ENCODE assay signal across 1 cellular context in genomic region chr21:14878971-14879370, GRCh38.
TF ChIP-seq lines count a peak whose summit lies in the region.

No MANE protein-coding gene starts in this region.

TF ChIP-seq in HepG2, 621 proteins besides CTCF, POLR2A, EP300 and RAD21 (continued from another document and continues in another):
- TF ChIP-seq ZFP91 (CRISPR knock-in tag; IDR thresholded peaks at IDR 0.05; ENCODE audit: borderline replicate concordance) (no peak), FOXJ3 (CRISPR knock-in tag; IDR thresholded peaks at IDR 0.05; ENCODE audit: borderline replicate concordance) (peak; percentile 88; the same call in 1 of the 2 replicates), ZNF850 (CRISPR knock-in tag; conservative IDR thresholded peaks at IDR 0.05) (no peak), ARHGAP35 (CRISPR knock-in tag; IDR thresholded peaks at IDR 0.05; ENCODE audit: borderline replicate concordance) (no peak), ZUFSP (CRISPR knock-in tag; IDR thresholded peaks at IDR 0.05; ENCODE audit: borderline replicate concordance) (no peak), MED8 (CRISPR knock-in tag; IDR thresholded peaks at IDR 0.05; ENCODE audit: insufficient replicate concordance) (no peak), ZNF362 (CRISPR knock-in tag; IDR thresholded peaks at IDR 0.05; ENCODE audit: borderline replicate concordance) (peak; percentile 98), ZXDC (CRISPR knock-in tag; IDR thresholded peaks at IDR 0.05) (no peak), TOE1 (CRISPR knock-in tag; IDR thresholded peaks at IDR 0.05) (no peak), ZKSCAN5 (CRISPR knock-in tag; IDR thresholded peaks at IDR 0.05) (no peak), JUND (CRISPR knock-in tag; IDR thresholded peaks at IDR 0.05) (peak; percentile 84), ZBTB20 (CRISPR knock-in tag; IDR thresholded peaks at IDR 0.05; ENCODE audit: borderline replicate concordance, low read depth) (no peak), NFYB (CRISPR knock-in tag; IDR thresholded peaks at IDR 0.05) (no peak), ZNF512B (CRISPR knock-in tag; IDR thresholded peaks at IDR 0.05; ENCODE audit: borderline replicate concordance) (no peak), ZNF468 (CRISPR knock-in tag; IDR thresholded peaks at IDR 0.05) (no peak), ZNF607 (CRISPR knock-in tag; IDR thresholded peaks at IDR 0.05; ENCODE audit: borderline replicate concordance) (no peak), ZNF33A (CRISPR knock-in tag; IDR thresholded peaks at IDR 0.05; ENCODE audit: borderline replicate concordance) (no peak), IRF2 (CRISPR knock-in tag; IDR thresholded peaks at IDR 0.05) (no peak), SRY (CRISPR knock-in tag; IDR thresholded peaks at IDR 0.05) (no peak), ZNF280B (CRISPR knock-in tag; IDR thresholded peaks at IDR 0.05; ENCODE audit: borderline replicate concordance) (no peak), SMYD3 (CRISPR knock-in tag; IDR thresholded peaks at IDR 0.05) (no peak), FOXO4 (CRISPR knock-in tag; conservative IDR thresholded peaks at IDR 0.05) (no peak), ZNF30 (CRISPR knock-in tag; IDR thresholded peaks at IDR 0.05) (no peak), ZNF501 (CRISPR knock-in tag; IDR thresholded peaks at IDR 0.05) (no peak), SIX1 (CRISPR knock-in tag; IDR thresholded peaks at IDR 0.05; ENCODE audit: borderline replicate concordance) (peak; percentile 69), HIC2 (CRISPR knock-in tag; IDR thresholded peaks at IDR 0.05; ENCODE audit: low read depth) (no peak), ZZZ3 (CRISPR knock-in tag; IDR thresholded peaks at IDR 0.05; ENCODE audit: borderline replicate concordance) (no peak), POLR2G (IDR thresholded peaks at IDR 0.05; ENCODE audit: low read depth, low read length) (no peak), MEIS1 (CRISPR knock-in tag; IDR thresholded peaks at IDR 0.05; ENCODE audit: borderline replicate concordance) (no peak), CHD4 (IDR thresholded peaks at IDR 0.05; ENCODE audit: borderline replicate concordance, low read length) (no peak), ZNF432 (CRISPR knock-in tag; IDR thresholded peaks at IDR 0.05; ENCODE audit: borderline replicate concordance) (no peak), ZNF335 (CRISPR knock-in tag; IDR thresholded peaks at IDR 0.05) (no peak), HES4 (CRISPR knock-in tag; IDR thresholded peaks at IDR 0.05; ENCODE audit: borderline replicate concordance) (no peak), MAF1 (CRISPR knock-in tag; IDR thresholded peaks at IDR 0.05; ENCODE audit: borderline replicate concordance) (no peak), GPBP1L1 (CRISPR knock-in tag; IDR thresholded peaks at IDR 0.05) (no peak), ZNF816 (CRISPR knock-in tag; IDR thresholded peaks at IDR 0.05; ENCODE audit: borderline replicate concordance) (0 out of 2 replicates have a peak, but pooled peaks have one; percentile 55), MTA3 (CRISPR knock-in tag; IDR thresholded peaks at IDR 0.05) (no peak), ZNF446 (CRISPR knock-in tag; IDR thresholded peaks at IDR 0.05) (no peak), FOSL2 (CRISPR knock-in tag; IDR thresholded peaks at IDR 0.05) (peak; percentile 75; the same call in 1 of the 2 replicates), ZNF124 (CRISPR knock-in tag; IDR thresholded peaks at IDR 0.05) (0 out of 2 replicates have a peak, but pooled peaks have one; percentile 31), ARNT2 (CRISPR knock-in tag; IDR thresholded peaks at IDR 0.05; ENCODE audit: low read depth) (no peak), ZNF20 (CRISPR knock-in tag; IDR thresholded peaks at IDR 0.05) (no peak), ZNF556 (CRISPR knock-in tag; IDR thresholded peaks at IDR 0.05; ENCODE audit: borderline replicate concordance) (no peak), NCOR1 (IDR thresholded peaks at IDR 0.05; ENCODE audit: borderline replicate concordance, low read length) (peak; percentile 91; the same call in 1 of the 2 replicates), ERF (CRISPR knock-in tag; IDR thresholded peaks at IDR 0.05) (0 out of 2 replicates have a peak, but pooled peaks have one; percentile 30), ATAD3A (CRISPR knock-in tag; IDR thresholded peaks at IDR 0.05) (no peak), ZBTB3 (CRISPR knock-in tag; IDR thresholded peaks at IDR 0.05; ENCODE audit: borderline replicate concordance, low read depth) (no peak), ZFP82 (CRISPR knock-in tag; IDR thresholded peaks at IDR 0.05; ENCODE audit: borderline replicate concordance) (no peak), MYNN (CRISPR knock-in tag; IDR thresholded peaks at IDR 0.05; ENCODE audit: low read depth) (no peak), ZNF597 (CRISPR knock-in tag; IDR thresholded peaks at IDR 0.05) (no peak), SALL1 (CRISPR knock-in tag; IDR thresholded peaks at IDR 0.05) (peak; percentile 13; the same call in 1 of the 2 replicates), NFRKB (IDR thresholded peaks at IDR 0.05) (no peak), ZSCAN31 (CRISPR knock-in tag; IDR thresholded peaks at IDR 0.05; ENCODE audit: low read depth) (no peak)
